ENCODE assay signal across 8 cellular contexts in the genomic region with DNA sequence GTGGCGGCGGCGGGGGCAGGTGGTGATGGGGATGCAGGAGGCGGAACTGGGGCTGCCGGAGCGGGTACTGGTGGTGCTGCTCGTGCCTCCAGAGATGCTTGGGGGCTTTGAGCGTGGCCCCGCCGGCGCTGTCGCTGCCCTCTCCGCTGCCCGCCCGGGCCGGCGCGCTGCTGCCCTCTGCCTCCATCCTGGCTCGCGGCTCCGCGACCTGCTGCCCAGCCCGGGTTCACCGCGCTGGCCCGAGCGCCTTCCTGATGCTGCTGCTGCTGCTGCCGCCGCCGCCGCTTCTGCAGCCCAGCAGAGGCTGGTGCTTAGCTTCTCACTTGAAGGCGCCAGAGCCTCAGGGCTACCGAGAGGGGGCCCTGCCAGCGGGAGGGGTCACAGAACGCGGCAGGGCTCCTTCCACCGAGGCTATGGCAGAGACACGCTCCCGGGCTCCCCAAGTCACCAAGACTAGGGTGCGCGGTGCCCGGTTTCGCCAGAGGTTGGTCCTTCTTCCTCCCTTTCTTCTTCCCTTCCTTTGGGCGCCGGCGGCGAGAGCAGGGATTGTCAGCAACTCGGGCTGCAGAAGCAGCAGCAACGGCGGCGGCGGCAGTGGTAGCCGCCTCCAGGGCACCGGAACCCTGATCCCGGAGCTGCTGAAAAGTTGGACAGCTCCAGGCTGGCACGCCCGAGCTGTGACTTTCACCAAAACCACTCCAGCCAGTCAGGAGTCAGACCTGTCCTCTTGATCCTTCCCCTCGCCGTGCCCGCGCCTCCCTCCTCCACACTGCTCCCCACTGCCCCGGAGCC. TPM values are rescaled to one million over a fixed set of nuclear protein-coding genes. Genes with fewer than 3 reads are reported as not detected.
DNase-seq lines count a peak whose midpoint lies in the region; ATAC-seq and TF ChIP-seq lines count a peak whose summit lies in the region.

PDE4D (minus strand) TSS at position 291 of the 792 bp plus-strand sequence.

- H3K27me3 ChIP-seq in Caco-2 (replicated peaks; ENCODE audit: control insufficient read depth, insufficient read depth, low read length) (no peaks in the 10 kb centered on the region), gastroesophageal sphincter (peaks cover 30% of the 10 kb centered on the region), neural progenitor cell (peaks cover 82% of the 10 kb centered on the region)

- no peaks in the 10 kb centered on the region for H3K36me3 Mint-ChIP-seq in Caco-2 (ENCODE audit: insufficient read depth, unreplicated experiment)
- no peaks in the 10 kb centered on the region for H3K36me3 Mint-ChIP-seq in activated CD8-positive, alpha-beta T cell treated with anti-CD3 and anti-CD28 coated beads for 36 hours (ENCODE audit: low read depth)
- H3K36me3 Mint-ChIP-seq in neural progenitor cell: no peaks in the 10 kb centered on the region

- H3K27ac ChIP-seq in gastroesophageal sphincter (no peak within 1 kb of the TSS), neural progenitor cell (no peak within 1 kb of the TSS)

- TF ChIP-seq EP300 in gastroesophageal sphincter (IDR thresholded peaks at IDR 0.05): no peak

- intact Hi-C loops in Caco-2 (cut with micrococcal nuclease; ENCODE audit: unreplicated experiment): no loop called here
- intact Hi-C loops in activated CD8-positive, alpha-beta T cell treated with anti-CD3 and anti-CD28 coated beads for 36 hours (cut with micrococcal nuclease): no loop called here

- H4K20me1 ChIP-seq in neural progenitor cell (ENCODE audit: low read depth): peaks cover 21% of the 10 kb centered on the region

- H3K4me1 ChIP-seq in Caco-2 (no peaks in the 10 kb centered on the region), gastroesophageal sphincter (peaks cover 0 to 20% (median 4%) of the 10 kb centered on the region in 3 donors), neural progenitor cell (no peaks in the 10 kb centered on the region)

- H3K4me2 ChIP-seq in neural progenitor cell: peak within 1 kb of the TSS; percentile 87

- H3K36me3 ChIP-seq in Caco-2 (ENCODE audit: control insufficient read depth, insufficient read depth, low read length): no peaks in the 10 kb centered on the region
- H3K36me3 ChIP-seq in gastroesophageal sphincter: no peaks in the 10 kb centered on the region
- no peaks in the 10 kb centered on the region for H3K36me3 ChIP-seq in neural progenitor cell

- H3K27ac Mint-ChIP-seq in Caco-2 (ENCODE audit: unreplicated experiment) (no peak within 1 kb of the TSS), neural progenitor cell (no peak within 1 kb of the TSS)
- H3K27ac Mint-ChIP-seq in activated CD8-positive, alpha-beta T cell treated with anti-CD3 and anti-CD28 coated beads for 36 hours: no peak within 1 kb of the TSS

- CTCF ChIA-PET in Caco-2 (lab: Charles Lee): no interaction called here
- CTCF ChIA-PET in activated CD8-positive, alpha-beta T cell treated with anti-CD3 and anti-CD28 coated beads for 36 hours (lab: Charles Lee): no interaction called here

- no peaks in the 10 kb centered on the region for H3K79me2 ChIP-seq in neural progenitor cell (ENCODE audit: low read depth)

- H3K9me3 Mint-ChIP-seq in Caco-2 (ENCODE audit: unreplicated experiment) (no peaks in the 10 kb centered on the region), neural progenitor cell (no peaks in the 10 kb centered on the region)
- H3K9me3 Mint-ChIP-seq in activated CD8-positive, alpha-beta T cell treated with anti-CD3 and anti-CD28 coated beads for 36 hours: no peaks in the 10 kb centered on the region

- H3K9ac ChIP-seq in neural progenitor cell: no peak within 1 kb of the TSS

- POLR2A ChIA-PET in Caco-2 (lab: Charles Lee): no interaction called here
- POLR2A ChIA-PET in activated CD8-positive, alpha-beta T cell treated with anti-CD3 and anti-CD28 coated beads for 36 hours (lab: Charles Lee): no interaction called here

- H3K9me3 ChIP-seq in Caco-2: no peaks in the 10 kb centered on the region
- H3K9me3 ChIP-seq in gastroesophageal sphincter: no peaks in the 10 kb centered on the region
- no peaks in the 10 kb centered on the region for H3K9me3 ChIP-seq in neural progenitor cell (ENCODE audit: low read depth)

- H3K4me1 Mint-ChIP-seq in Caco-2 (ENCODE audit: low read depth, unreplicated experiment) (no peaks in the 10 kb centered on the region), neural progenitor cell (peaks cover 18% of the 10 kb centered on the region)
- no peaks in the 10 kb centered on the region for H3K4me1 Mint-ChIP-seq in activated CD8-positive, alpha-beta T cell treated with anti-CD3 and anti-CD28 coated beads for 36 hours (ENCODE audit: low read depth)

- TF ChIP-seq POLR2A in gastroesophageal sphincter (IDR thresholded peaks at IDR 0.05): no peak

- H3K27me3 Mint-ChIP-seq in Caco-2 (ENCODE audit: insufficient read depth, unreplicated experiment) (peaks cover 6% of the 10 kb centered on the region), neural progenitor cell (ENCODE audit: insufficient read depth, low read depth) (peaks cover 34% of the 10 kb centered on the region)
- peaks cover 31% of the 10 kb centered on the region for H3K27me3 Mint-ChIP-seq in activated CD8-positive, alpha-beta T cell treated with anti-CD3 and anti-CD28 coated beads for 36 hours

- 0% methylated on average over 1 of the region's 62 CpGs; no CpG with 5 or more reads in 1 of the 2 donors for WGBS in gastroesophageal sphincter (ENCODE audit: low coverage in 1 of 2), 2 donors

- peaks cover 3% of the 10 kb centered on the region for H3F3A ChIP-seq in neural progenitor cell (ENCODE audit: low read depth)

- no peak for TF ChIP-seq CTCF in Caco-2 (IDR thresholded peaks at IDR 0.05; ENCODE audit: insufficient read depth in 1 of 2, low read depth in 1 of 2, low read length in 1 of 2, severe bottlenecking in 1 of 2, unreplicated experiment in 1 of 2)
- no peak for TF ChIP-seq CTCF in activated CD8-positive, alpha-beta T cell treated with anti-CD3 and anti-CD28 coated beads for 36 hours (IDR thresholded peaks at IDR 0.05)
- TF ChIP-seq CTCF in gastroesophageal sphincter (IDR thresholded peaks at IDR 0.05): no peak
- no peak for TF ChIP-seq CTCF in neural progenitor cell (IDR thresholded peaks at IDR 0.05)

- H2AFZ ChIP-seq in neural progenitor cell (replicated peaks): no peak within 1 kb of the TSS

- peak in 1 of 2 experiments; percentile 6 for DNase-seq in Caco-2
- DNase-seq in HPDE6-E6E7 (ENCODE audit: extremely low spot score): peak; percentile 51
- DNase-seq in activated CD8-positive, alpha-beta T cell treated with anti-CD3 and anti-CD28 coated beads for 36 hours: peak; percentile 6
- peak; percentile 94 for DNase-seq in neural progenitor cell (ENCODE audit: low spot score)

- H3K4me3 Mint-ChIP-seq in Caco-2 (ENCODE audit: unreplicated experiment) (no peak within 1 kb of the TSS), neural progenitor cell (peak within 1 kb of the TSS; percentile 89)
- no peak within 1 kb of the TSS for H3K4me3 Mint-ChIP-seq in activated CD8-positive, alpha-beta T cell treated with anti-CD3 and anti-CD28 coated beads for 36 hours

- no TSS peak for BruUV-seq in Caco-2 (replicated peaks; lab: Mats Ljungman, UMichigan)

- H3K4me3 ChIP-seq in Caco-2 (ENCODE audit: low read depth, low read length) (no peak within 1 kb of the TSS), gastroesophageal sphincter (peak within 1 kb of the TSS; percentile 17 to 49), neural progenitor cell (peak within 1 kb of the TSS; percentile 53)

- no peak for ATAC-seq in activated CD8-positive, alpha-beta T cell treated with anti-CD3 and anti-CD28 coated beads for 36 hours
- ATAC-seq in gastroesophageal sphincter (peak; percentile 74), HG02973 (IDR thresholded peaks at IDR 0.05; ENCODE audit: unreplicated experiment) (no peak), HG02885 (IDR thresholded peaks at IDR 0.05; ENCODE audit: poor library complexity, unreplicated experiment) (no peak), GM19035 (IDR thresholded peaks at IDR 0.05; ENCODE audit: unreplicated experiment) (no peak)

RNA-seq across cellular contexts. Expression of gene PDE4D, which starts in this region (rescaled TPM):
- total RNA-seq in Caco-2 (2022): 86.2 and 89.8 TPM in 2 replicates
- 10 to 100 TPM; 75.5 to 80.7 TPM for total RNA-seq in activated CD8-positive, alpha-beta T cell treated with anti-CD3 and anti-CD28 coated beads for 36 hours
- total RNA-seq in gastroesophageal sphincter: 100 to 1,000 TPM in 1 of 4 donors, 10 to 100 TPM in 3; 35.0 to 121 (median 63.4) TPM
- total RNA-seq in neural progenitor cell (ENCODE audit: low replicate concordance): 2.0 and 2.3 TPM in 2 replicates

Comparison
In these comparisons a context has a peak if more than half of its experiments do, and no peak if none do; other contexts are left out.
1. RNA of gene PDE4D (total RNA-seq): 35.0 to 121 TPM in gastroesophageal sphincter, 86.2 to 89.8 TPM in Caco-2 and 75.5 to 80.7 TPM in activated CD8-positive, alpha-beta T cell treated with anti-CD3 and anti-CD28 coated beads for 36 hours; 2.0 to 2.3 TPM in neural progenitor cell; every median in the first group is over 10 times any median in the second.